In genomic region chr10:4819067-4819466, GRCh38 we compare ENCODE assay signal across 37 cellular contexts.
"Had no signal": no experiment of that assay in that cellular context is flagged by ENCODE, and none has a peak within 500 bp of the region (broad histone marks: within the 10 kb centered on the region; RNA-seq: fewer than 3 reads in every experiment).

No MANE protein-coding gene starts in this region.

- H3K4me3 Mint-ChIP-seq: activated B cell treated with CpG ODN at 0.5 μM for 24 hours; activated CD4-positive, alpha-beta memory T cell treated with anti-CD3 and anti-CD28 coated beads for 36 hours; activated CD4-positive, alpha-beta T cell treated with anti-CD3 and anti-CD28 coated beads, Interleukin-2, amount 10 ng/mL, durations not matched to agents 24 days and 14 days; activated CD8-positive, alpha-beta T cell treated with anti-CD3 and anti-CD28 coated beads for 36 hours; activated naive CD4-positive, alpha-beta T cell treated with anti-CD3 and anti-CD28 coated beads for 36 hours; activated naive CD8-positive, alpha-beta T cell treated with anti-CD3 and anti-CD28 coated beads for 36 hours; activated T-cell treated with anti-CD3 and anti-CD28 coated beads, Interleukin-2, amount 50 U/mL, for 4 hours; activated T-cell treated with anti-CD3 and anti-CD28 coated beads, Interleukin-2, amount 50 U/mL, for 72 hours; activated T-helper 1 cell treated with anti-CD3 and anti-CD28 coated beads, Interleukin-12 subunit alpha, Interleukin-12 subunit beta, Interleukin-2, Interleukin-4 antibody, amounts not matched to agents 30 ng/mL and 10 ng/mL and 1 ng/mL, durations not matched to agents 14 hours and 24 hours and 36 hours; activated T-helper 17 cell treated with anti-CD3 and anti-CD28 coated beads, Interleukin-2, amount 50 U/mL, for 72 hours; central memory CD8-positive, alpha-beta T cell; T-helper 1 cell treated with Interleukin-12 subunit alpha and Interleukin-12 subunit beta and Interleukin-4 antibody, amounts not matched to agents 30 μg/mL and 1 μg/mL, for 36 hours; T-helper 2 cell treated with Interferon-gamma antibody and Interleukin-4, amounts not matched to agents 5 μg/mL and 100 μg/mL, for 36 hours had no signal

- H3K4me1 ChIP-seq: adrenal gland had no signal

- H3K9me3 ChIP-seq: adrenal gland, body of pancreas had no signal

- H3K36me3 ChIP-seq: adrenal gland, cardiac muscle cell had no signal

- H3K27ac ChIP-seq: adrenal gland, body of pancreas, cardiac muscle cell, VCaP had no signal

- H3K27ac Mint-ChIP-seq: activated B cell treated with CpG ODN at 0.5 μM for 24 hours; activated CD4-positive, alpha-beta memory T cell treated with anti-CD3 and anti-CD28 coated beads for 36 hours; activated CD4-positive, alpha-beta T cell treated with anti-CD3 and anti-CD28 coated beads, Interleukin-2, amount 10 ng/mL, durations not matched to agents 24 days and 14 days; activated CD8-positive, alpha-beta T cell treated with anti-CD3 and anti-CD28 coated beads for 36 hours; activated naive CD4-positive, alpha-beta T cell treated with anti-CD3 and anti-CD28 coated beads for 36 hours; activated naive CD4-positive, alpha-beta T cell treated with anti-CD3 and anti-CD28 coated beads, Interleukin-2, amount 50 U/mL, for 72 hours; activated naive CD8-positive, alpha-beta T cell treated with anti-CD3 and anti-CD28 coated beads for 36 hours; activated T-cell treated with anti-CD3 and anti-CD28 coated beads, Interleukin-2, amount 50 U/mL, for 72 hours; activated T-helper 1 cell treated with anti-CD3 and anti-CD28 coated beads, Interleukin-12 subunit alpha, Interleukin-12 subunit beta, Interleukin-2, Interleukin-4 antibody, amounts not matched to agents 30 ng/mL and 10 ng/mL and 1 ng/mL, durations not matched to agents 14 hours and 24 hours and 36 hours; activated T-helper 17 cell treated with anti-CD3 and anti-CD28 coated beads, Interleukin-2, amount 50 U/mL, for 72 hours; T-helper 1 cell treated with Interleukin-12 subunit alpha and Interleukin-12 subunit beta and Interleukin-4 antibody, amounts not matched to agents 30 μg/mL and 1 μg/mL, for 36 hours; T-helper 2 cell treated with Interferon-gamma antibody and Interleukin-4, amounts not matched to agents 5 μg/mL and 100 μg/mL, for 36 hours had no signal

- ATAC-seq: activated CD8-positive, alpha-beta T cell treated with anti-CD3 and anti-CD28 coated beads for 36 hours; activated naive CD4-positive, alpha-beta T cell treated with anti-CD3 and anti-CD28 coated beads, Interleukin-2, amount 50 U/mL, for 72 hours; activated T-cell treated with anti-CD3 and anti-CD28 coated beads, Interleukin-2, amount 50 U/mL, for 4 hours; activated T-cell treated with anti-CD3 and anti-CD28 coated beads, Interleukin-2, amount 50 U/mL, for 72 hours; activated T-helper 17 cell treated with anti-CD3 and anti-CD28 coated beads, Interleukin-2, amount 50 U/mL, for 72 hours; body of pancreas had no signal

- H3K27me3 ChIP-seq: adrenal gland, body of pancreas, cardiac muscle cell had no signal

- H3K36me3 Mint-ChIP-seq: activated CD4-positive, alpha-beta memory T cell treated with anti-CD3 and anti-CD28 coated beads for 36 hours; activated naive CD4-positive, alpha-beta T cell treated with anti-CD3 and anti-CD28 coated beads, Interleukin-2, amount 50 U/mL, for 72 hours; activated naive CD8-positive, alpha-beta T cell treated with anti-CD3 and anti-CD28 coated beads for 36 hours had no signal

- DNase-seq: activated B cell treated with CpG ODN at 0.5 μM for 24 hours; activated CD4-positive, alpha-beta memory T cell treated with anti-CD3 and anti-CD28 coated beads for 36 hours; activated CD4-positive, alpha-beta T cell treated with anti-CD3 and anti-CD28 coated beads for 4 hours; activated CD4-positive, alpha-beta T cell treated with anti-CD3 and anti-CD28 coated beads, Interleukin-2, amount 10 ng/mL, durations not matched to agents 24 days and 14 days; activated CD4-positive, alpha-beta T cell treated with anti-CD3 and anti-CD28 coated beads, Interleukin-2, amount 50 U/mL, for 1 hour; activated CD4-positive, alpha-beta T cell treated with anti-CD3 and anti-CD28 coated beads, Interleukin-2, amount 50 U/mL, for 4 hours; activated CD4-positive, CD25-positive, alpha-beta regulatory T cell treated with anti-CD3 and anti-CD28 coated beads, Interleukin-2, amount 50 U/mL, for 72 hours; activated CD8-positive, alpha-beta memory T cell treated with anti-CD3 and anti-CD28 coated beads, Interleukin-2, amount 50 U/mL, for 4 hours; activated CD8-positive, alpha-beta T cell treated with anti-CD3 and anti-CD28 coated beads for 36 hours; activated effector memory CD4-positive, alpha-beta T cell treated with anti-CD3 and anti-CD28 coated beads, Interleukin-2, amount 50 U/mL, for 16 hours; activated gamma-delta T cell treated with Interleukin-2 at 50 U/mL for 16 hours; activated naive CD4-positive, alpha-beta T cell; activated naive CD4-positive, alpha-beta T cell treated with anti-CD3 and anti-CD28 coated beads for 36 hours; activated naive CD4-positive, alpha-beta T cell treated with anti-CD3 and anti-CD28 coated beads, Interleukin-2, amount 50 U/mL, for 16 hours; activated naive CD8-positive, alpha-beta T cell treated with anti-CD3 and anti-CD28 coated beads for 36 hours; activated T-cell treated with anti-CD3 and anti-CD28 coated beads for 4 hours; activated T-cell treated with anti-CD3 and anti-CD28 coated beads, Interleukin-2, amount 50 U/mL, for 1 hour; activated T-cell treated with anti-CD3 and anti-CD28 coated beads, Interleukin-2, amount 50 U/mL, for 4 hours; activated T-cell treated with anti-CD3 and anti-CD28 coated beads, Interleukin-2, amount 50 U/mL, for 72 hours; adrenal gland; amniotic stem cell; aorta; body of pancreas; caudate nucleus; cerebellar nuclear complex; T-helper 1 cell; T-helper 9 cell had no signal

- H3K9me3 Mint-ChIP-seq: activated B cell treated with CpG ODN at 0.5 μM for 24 hours; activated CD4-positive, alpha-beta memory T cell treated with anti-CD3 and anti-CD28 coated beads for 36 hours; activated CD4-positive, alpha-beta T cell treated with anti-CD3 and anti-CD28 coated beads, Interleukin-2, amount 10 ng/mL, durations not matched to agents 24 days and 14 days; activated CD8-positive, alpha-beta T cell treated with anti-CD3 and anti-CD28 coated beads for 36 hours; activated naive CD4-positive, alpha-beta T cell treated with anti-CD3 and anti-CD28 coated beads for 36 hours; activated naive CD4-positive, alpha-beta T cell treated with anti-CD3 and anti-CD28 coated beads, Interleukin-2, amount 50 U/mL, for 72 hours; activated naive CD8-positive, alpha-beta T cell treated with anti-CD3 and anti-CD28 coated beads for 36 hours; activated T-cell treated with anti-CD3 and anti-CD28 coated beads, Interleukin-2, amount 50 U/mL, for 4 hours; activated T-cell treated with anti-CD3 and anti-CD28 coated beads, Interleukin-2, amount 50 U/mL, for 72 hours; activated T-helper 1 cell treated with anti-CD3 and anti-CD28 coated beads, Interleukin-12 subunit alpha, Interleukin-12 subunit beta, Interleukin-2, Interleukin-4 antibody, amounts not matched to agents 30 ng/mL and 10 ng/mL and 1 ng/mL, durations not matched to agents 14 hours and 24 hours and 36 hours; activated T-helper 17 cell treated with anti-CD3 and anti-CD28 coated beads, Interleukin-2, amount 50 U/mL, for 72 hours; central memory CD8-positive, alpha-beta T cell; T-helper 1 cell treated with Interleukin-12 subunit alpha and Interleukin-12 subunit beta and Interleukin-4 antibody, amounts not matched to agents 30 μg/mL and 1 μg/mL, for 36 hours; T-helper 2 cell treated with Interferon-gamma antibody and Interleukin-4, amounts not matched to agents 5 μg/mL and 100 μg/mL, for 36 hours had no signal

- FAIRE-seq: astrocyte, TTC549 had no signal

- H3K4me3 ChIP-seq: adrenal gland, body of pancreas, cardiac muscle cell had no signal

- H3K4me1 Mint-ChIP-seq: activated B cell treated with CpG ODN at 0.5 μM for 24 hours; activated naive CD8-positive, alpha-beta T cell treated with anti-CD3 and anti-CD28 coated beads for 36 hours; activated T-helper 17 cell treated with anti-CD3 and anti-CD28 coated beads, Interleukin-2, amount 50 U/mL, for 72 hours; central memory CD8-positive, alpha-beta T cell had no signal
